6 cellular contexts compared by ENCODE assay signal in the genomic region with DNA sequence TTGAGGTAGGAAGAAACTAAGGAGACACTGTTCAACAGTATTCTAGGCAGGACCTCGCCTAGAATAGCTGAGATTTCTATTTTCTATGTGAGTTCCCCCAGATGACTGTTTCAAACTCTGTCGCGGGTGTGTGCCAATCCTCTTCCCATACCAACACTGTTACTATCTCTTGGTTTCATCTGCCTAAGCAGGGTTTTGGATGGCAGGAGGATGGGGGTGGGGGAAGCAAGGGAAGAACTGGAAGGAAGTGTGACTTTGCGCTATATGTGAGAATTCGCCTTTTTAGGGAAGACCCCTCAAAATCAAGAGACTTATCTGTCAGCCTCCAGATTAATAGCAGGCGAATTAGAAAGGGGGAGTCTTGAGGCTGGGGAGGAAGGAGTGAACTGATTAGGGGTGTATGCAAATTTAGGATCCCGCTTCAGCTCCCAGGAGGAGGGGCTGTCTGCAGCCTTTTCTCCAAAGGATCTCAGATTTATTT. TPM values are rescaled to one million over a fixed set of nuclear protein-coding genes. Genes with fewer than 3 reads are reported as not detected.
DNase-seq lines count a peak whose midpoint lies in the region; ATAC-seq, FAIRE-seq and TF ChIP-seq lines count a peak whose summit lies in the region.

No MANE protein-coding gene starts in this region.

- ATAC-seq in HG02870 (IDR thresholded peaks at IDR 0.05; ENCODE audit: unreplicated experiment) (peak; percentile 10), esophagus mucosa (no peak)
- ATAC-seq in naive thymus-derived CD8-positive, alpha-beta T cell: no peak

- H3K4me3 Mint-ChIP-seq in astrocyte (ENCODE audit: unreplicated experiment): peak overlapping the region; percentile 97
- H3K4me3 Mint-ChIP-seq in naive thymus-derived CD8-positive, alpha-beta T cell: peak overlapping the region; percentile 87 to 98 (median 96)

- POLR2A ChIA-PET in naive thymus-derived CD8-positive, alpha-beta T cell (lab: Charles Lee): interaction anchor here (0.6 to 1.7 kb wide), 4 partner anchors 54 to 991 kb away, joined by 3 to 16 read pairs (median 4); partner anchors contain the start of genes HDAC5 and TMEM101

- peak overlapping the region; percentile 90 for H3K4me2 ChIP-seq in astrocyte (ENCODE audit: low read length)

- peaks cover 24% of the 10 kb centered on the region for H4K20me1 ChIP-seq in astrocyte (ENCODE audit: insufficient read depth, low read length)

- no peak for TF ChIP-seq CTCF in astrocyte (IDR thresholded peaks at IDR 0.05; ENCODE audit: insufficient read depth, low read depth, low read length)

- DNase-seq in AG08395 (ENCODE audit: low spot score) (peak; percentile 20), astrocyte (ENCODE audit: low read depth) (no peak), NCI-H2227 treated with DMSO at 0.1 percent for 48 hours (lab: John Stamatoyannopoulos, UW) (no peak)
- DNase-seq in naive thymus-derived CD8-positive, alpha-beta T cell: peak in 1 of 10 donors; percentile 9

- H2AFZ ChIP-seq in astrocyte (ENCODE audit: low read depth, low read length): peak overlapping the region; percentile 59

- H3K36me3 ChIP-seq in astrocyte (ENCODE audit: insufficient read depth, low read length): no peaks in the 10 kb centered on the region

- H3K79me2 ChIP-seq in astrocyte (ENCODE audit: insufficient read depth, low read length): peaks cover 43% of the 10 kb centered on the region

- H3K9ac ChIP-seq in astrocyte (ENCODE audit: low read length): peak overlapping the region; percentile 93

- peaks cover 14% of the 10 kb centered on the region for H3K4me1 ChIP-seq in astrocyte (ENCODE audit: insufficient read depth, low read length)

- peak overlapping the region; percentile 50 for H3K4me3 ChIP-seq in astrocyte (ENCODE audit: insufficient read depth, low read depth, low read length)

- H3K27ac Mint-ChIP-seq in astrocyte (ENCODE audit: unreplicated experiment): peak overlapping the region; percentile 97
- H3K27ac Mint-ChIP-seq in naive thymus-derived CD8-positive, alpha-beta T cell: peak overlapping the region; percentile 90 to 97 (median 95)

- peaks cover 2% of the 10 kb centered on the region for H3K36me3 Mint-ChIP-seq in astrocyte (ENCODE audit: low read depth, unreplicated experiment)
- no peaks in the 10 kb centered on the region for H3K36me3 Mint-ChIP-seq in naive thymus-derived CD8-positive, alpha-beta T cell

- H3K27ac ChIP-seq in astrocyte (ENCODE audit: low read depth, low read length): peak overlapping the region; percentile 95

- FAIRE-seq in astrocyte (lab: Jason Lieb, UNC): no peak

- peaks cover 12% of the 10 kb centered on the region for H3K4me1 Mint-ChIP-seq in astrocyte (ENCODE audit: low read depth, unreplicated experiment)
- peaks cover 26 to 55% (median 52%) of the 10 kb centered on the region in 4 donors for H3K4me1 Mint-ChIP-seq in naive thymus-derived CD8-positive, alpha-beta T cell

- no peaks in the 10 kb centered on the region for H3K9me3 ChIP-seq in astrocyte (ENCODE audit: insufficient read depth, low read depth, low read length)

- no peaks in the 10 kb centered on the region for H3K27me3 ChIP-seq in astrocyte (ENCODE audit: insufficient read depth, low read length)

- H3K9me3 Mint-ChIP-seq in astrocyte (ENCODE audit: unreplicated experiment): no peaks in the 10 kb centered on the region
- H3K9me3 Mint-ChIP-seq in naive thymus-derived CD8-positive, alpha-beta T cell: no peaks in the 10 kb centered on the region

- no peaks in the 10 kb centered on the region for H3K27me3 Mint-ChIP-seq in astrocyte (ENCODE audit: low read depth, unreplicated experiment)
- no peaks in the 10 kb centered on the region for H3K27me3 Mint-ChIP-seq in naive thymus-derived CD8-positive, alpha-beta T cell

RNA-seq across cellular contexts. Expression of gene G6PC3, which starts 0.5 kb away (rescaled TPM):
- total RNA-seq in astrocyte: 94.5 and 98.5 TPM in 2 replicates
- 10 to 100 TPM; 15.0 to 19.1 TPM for total RNA-seq in naive thymus-derived CD8-positive, alpha-beta T cell
- polyA plus RNA-seq in naive thymus-derived CD8-positive, alpha-beta T cell: 10 to 100 TPM; 25.5 to 31.3 (median 26.6) TPM
- total RNA-seq in esophagus mucosa: 24.0 TPM

RNA-seq across cellular contexts. Expression of gene LSM12, which starts 3.5 kb away (rescaled TPM):
- total RNA-seq in astrocyte (77.0 and 90.5 TPM in 2 replicates), esophagus mucosa (41.8 TPM)
- 10 to 100 TPM; 33.3 to 36.0 TPM for total RNA-seq in naive thymus-derived CD8-positive, alpha-beta T cell
- 10 to 100 TPM; 63.4 to 82.6 (median 66.7) TPM for polyA plus RNA-seq in naive thymus-derived CD8-positive, alpha-beta T cell

RNA-seq across cellular contexts. Expression of gene HDAC5, which starts 53.4 kb away (rescaled TPM):
- total RNA-seq in astrocyte (18.7 and 21.6 TPM in 2 replicates), esophagus mucosa (32.0 TPM)
- 10 to 100 TPM; 71.1 to 73.8 TPM for total RNA-seq in naive thymus-derived CD8-positive, alpha-beta T cell
- polyA plus RNA-seq in naive thymus-derived CD8-positive, alpha-beta T cell: 10 to 100 TPM; 25.3 to 41.8 (median 27.2) TPM

RNA-seq across cellular contexts. Expression of gene TMEM101, which starts 55.3 kb away (rescaled TPM):
- total RNA-seq in astrocyte (17.1 and 21.8 TPM in 2 replicates), esophagus mucosa (23.2 TPM)
- 10 to 100 TPM; 26.8 to 27.6 TPM for total RNA-seq in naive thymus-derived CD8-positive, alpha-beta T cell
- 10 to 100 TPM; 23.6 to 28.8 (median 27.1) TPM for polyA plus RNA-seq in naive thymus-derived CD8-positive, alpha-beta T cell
